10 cellular contexts compared by ENCODE assay signal in genomic region chr20:41002842-41003142, GRCh38. TPM values are rescaled to one million over a fixed set of nuclear protein-coding genes. Genes with fewer than 3 reads are reported as not detected.
DNase-seq lines count a peak whose midpoint lies in the region; ATAC-seq, FAIRE-seq and TF ChIP-seq lines count a peak whose summit lies in the region.
"Had no signal": no experiment of that assay in that cellular context is flagged by ENCODE, and none has a peak within 500 bp of the region (broad histone marks: within the 10 kb centered on the region; RNA-seq: fewer than 3 reads in every experiment).

No MANE protein-coding gene starts in this region.

- H3K36me3 Mint-ChIP-seq in activated CD8-positive, alpha-beta memory T cell treated with anti-CD3 and anti-CD28 coated beads, Interleukin-2, amount 10 ng/mL, durations not matched to agents 7 days and 5 days = peaks cover 8% of the 10 kb centered on the region
- no peaks in the 10 kb centered on the region for H3K36me3 Mint-ChIP-seq in activated naive CD8-positive, alpha-beta T cell treated with anti-CD3 and anti-CD28 coated beads for 36 hours
- H3K36me3 Mint-ChIP-seq: naive B cell had no signal

- H3K27me3 Mint-ChIP-seq in activated CD8-positive, alpha-beta memory T cell treated with anti-CD3 and anti-CD28 coated beads, Interleukin-2, amount 10 ng/mL, durations not matched to agents 7 days and 5 days = no peaks in the 10 kb centered on the region
- H3K27me3 Mint-ChIP-seq in activated naive CD8-positive, alpha-beta T cell treated with anti-CD3 and anti-CD28 coated beads for 36 hours = no peaks in the 10 kb centered on the region
- H3K27me3 Mint-ChIP-seq: naive B cell had no signal

- TF ChIP-seq EP300 in HepG2 (IDR thresholded peaks at IDR 0.05; ENCODE audit: low read depth in 2 of 2, low read length in 2 of 2) (no peak), HepG2 (CRISPR knock-in tag; IDR thresholded peaks at IDR 0.05; ENCODE audit: borderline replicate concordance) (no peak)

- POLR2A ChIA-PET in HepG2 (lab: Yijun Ruan, JAX) = no interaction called here

- H3K4me2 ChIP-seq in HepG2 (ENCODE audit: low read depth, low read length) = peak overlapping the region; percentile 94

- H3K4me1 Mint-ChIP-seq in activated CD8-positive, alpha-beta memory T cell treated with anti-CD3 and anti-CD28 coated beads, Interleukin-2, amount 10 ng/mL, durations not matched to agents 7 days and 5 days = peaks cover 39% of the 10 kb centered on the region
- peaks cover 23% of the 10 kb centered on the region for H3K4me1 Mint-ChIP-seq in activated naive CD8-positive, alpha-beta T cell treated with anti-CD3 and anti-CD28 coated beads for 36 hours

- in situ Hi-C loops in HepG2 (cut with HindIII; ENCODE audit: extremely low pct_ligation_motif_present, low pct_unique_long_range_greater_than_20kb) = no loop called here

- no peak overlapping the region for H3K9ac ChIP-seq in HepG2 (ENCODE audit: insufficient read depth, low read depth, low read length)

- H3K27ac Mint-ChIP-seq in activated CD8-positive, alpha-beta memory T cell treated with anti-CD3 and anti-CD28 coated beads, Interleukin-2, amount 10 ng/mL, durations not matched to agents 7 days and 5 days = peak overlapping the region; percentile 97
- peak overlapping the region; percentile 93 for H3K27ac Mint-ChIP-seq in activated naive CD8-positive, alpha-beta T cell treated with anti-CD3 and anti-CD28 coated beads for 36 hours

- no peak overlapping the region for H2AFZ ChIP-seq in HepG2 (ENCODE audit: low read length)

- BruUV-seq in HepG2 (replicated peaks; lab: Mats Ljungman, UMichigan) = no TSS peak

- TF ChIP-seq CTCF in HepG2 (CRISPR knock-in tag; IDR thresholded peaks at IDR 0.05) (no peak), testis (IDR thresholded peaks at IDR 0.05) (no peak)

- intact Hi-C loops in HepG2 (cut with micrococcal nuclease; ENCODE audit: unreplicated experiment) (loop anchor here (1.0 kb wide), 2 partner anchors 26 to 37 kb away; partner anchors contain the start of gene TOP1), testis (cut with DNase I; ENCODE audit: low total_unique reads) (no loop called here)

- no peaks in the 10 kb centered on the region for H3K79me2 ChIP-seq in HepG2 (ENCODE audit: insufficient read depth, low read length)

- H3K4me1 ChIP-seq in HepG2 (ENCODE audit: insufficient read depth, low read length) (peaks cover 75% of the 10 kb centered on the region), testis (peaks cover 18% of the 10 kb centered on the region)

- H3K4me3 ChIP-seq in HepG2 (replicated peaks in 1 of 3; ENCODE audit: insufficient read depth in 1 of 3, low read depth in 2 of 3, low read length in 3 of 3) (peak overlapping the region; percentile 0 to 63 (median 38); a peak in 3 of 6 replicates), testis (no peak overlapping the region)

- no peak for TF ChIP-seq POLR2A in HepG2 (IDR thresholded peaks at IDR 0.05; ENCODE audit: insufficient read depth in 1 of 2, low read depth in 2 of 2, low read length in 2 of 2)
- TF ChIP-seq POLR2A in testis (IDR thresholded peaks at IDR 0.05) = no peak

- H3K27me3 ChIP-seq in HepG2 (ENCODE audit: control insufficient read depth in 1 of 2, insufficient read depth in 2 of 2, low read length in 2 of 2) (peaks cover 6 to 31% of the 10 kb centered on the region in 2 experiments; a peak in 3 of 5 replicates), testis (no peaks in the 10 kb centered on the region)

- peaks cover 7% of the 10 kb centered on the region for H3K9me3 ChIP-seq in HepG2 (ENCODE audit: low read length)
- no peaks in the 10 kb centered on the region for H3K9me3 ChIP-seq in testis

- DNase-seq in activated CD8-positive, alpha-beta memory T cell treated with anti-CD3 and anti-CD28 coated beads, Interleukin-2, amount 10 ng/mL, durations not matched to agents 7 days and 5 days = no peak
- no peak for DNase-seq in activated CD8-positive, alpha-beta memory T cell treated with anti-CD3 and anti-CD28 coated beads, Interleukin-2, amount 50 U/mL, for 4 hours
- no peak for DNase-seq in activated naive CD8-positive, alpha-beta T cell treated with anti-CD3 and anti-CD28 coated beads for 36 hours
- DNase-seq in HepG2 (ENCODE audit: low spot score) (no peak), testis (no peak), D341Med (ENCODE audit: low spot score) (no peak), HuH-7.5 (ENCODE audit: low spot score) (no peak)
- DNase-seq: naive B cell, NCI-H524 had no signal

- no peaks in the 10 kb centered on the region for H3K9me3 Mint-ChIP-seq in activated CD8-positive, alpha-beta memory T cell treated with anti-CD3 and anti-CD28 coated beads, Interleukin-2, amount 10 ng/mL, durations not matched to agents 7 days and 5 days (ENCODE audit: low read depth)
- no peaks in the 10 kb centered on the region for H3K9me3 Mint-ChIP-seq in activated naive CD8-positive, alpha-beta T cell treated with anti-CD3 and anti-CD28 coated beads for 36 hours

- CTCF ChIA-PET in activated CD8-positive, alpha-beta memory T cell treated with anti-CD3 and anti-CD28 coated beads, Interleukin-2, amount 10 ng/mL, durations not matched to agents 7 days and 5 days (lab: Charles Lee) = interaction anchor here (2.4 kb wide), 1 partner anchor 11 kb away, joined by 24 read pairs; no protein-coding TSS in a partner anchor
- CTCF ChIA-PET in HepG2 (lab: Yijun Ruan, JAX; ENCODE audit: low intra/inter-chr PET ratio, low total read pairs) = no interaction called here

- peak overlapping the region; percentile 54 for H3K4me3 Mint-ChIP-seq in activated CD8-positive, alpha-beta memory T cell treated with anti-CD3 and anti-CD28 coated beads, Interleukin-2, amount 10 ng/mL, durations not matched to agents 7 days and 5 days
- peak overlapping the region; percentile 40 for H3K4me3 Mint-ChIP-seq in activated naive CD8-positive, alpha-beta T cell treated with anti-CD3 and anti-CD28 coated beads for 36 hours

- ATAC-seq in activated CD8-positive, alpha-beta memory T cell treated with anti-CD3 and anti-CD28 coated beads, Interleukin-2, amount 10 ng/mL, durations not matched to agents 7 days and 5 days = no peak
- ATAC-seq in HepG2 = no peak
- ATAC-seq in HG02763 (IDR thresholded peaks at IDR 0.05; ENCODE audit: unreplicated experiment) = no peak

- no peak for FAIRE-seq in HepG2 (lab: Jason Lieb, UNC)

- H3K27ac ChIP-seq in HepG2 (ENCODE audit: extremely low read length, insufficient read depth, low read length) (peak overlapping the region; percentile 50), testis (peak overlapping the region; percentile 18 to 71)

- H3K36me3 ChIP-seq in HepG2 (replicated peaks in 1 of 2; ENCODE audit: control insufficient read depth in 1 of 2, insufficient read depth in 2 of 2, low read length in 2 of 2) (no peaks in the 10 kb centered on the region), testis (ENCODE audit: low read depth, missing control alignments) (no peaks in the 10 kb centered on the region)

- WGBS in HepG2 (ENCODE audit: low lambda C conversion rate) = 90% methylated on average over 1 of the region's 1 CpG
- WGBS in testis, 2 donors = 77 to 80% methylated on average over 1 of the region's 1 CpG

- no peaks in the 10 kb centered on the region for H4K20me1 ChIP-seq in HepG2 (ENCODE audit: insufficient read depth, low read length)

- TF ChIP-seq RAD21 in HepG2 (CRISPR knock-in tag; IDR thresholded peaks at IDR 0.05) = no peak

TF ChIP-seq in HepG2, 621 proteins besides CTCF, POLR2A, EP300 and RAD21 (continues in another document):
- no peak for TF ChIP-seq NR0B2 (CRISPR knock-in tag; IDR thresholded peaks at IDR 0.05)

RNA-seq across cellular contexts. Expression of gene TOP1, which starts 25.8 kb away (rescaled TPM):
- 10 to 100 TPM; 73.1 to 89.0 TPM for total RNA-seq in activated CD8-positive, alpha-beta memory T cell treated with anti-CD3 and anti-CD28 coated beads, Interleukin-2, amount 10 ng/mL, durations not matched to agents 7 days and 5 days
- 100 to 1,000 TPM in 1 of 2 experiments, 10 to 100 TPM in 1; 99.6 to 102 TPM for total RNA-seq in activated naive CD8-positive, alpha-beta T cell treated with anti-CD3 and anti-CD28 coated beads for 36 hours
- 19.4 and 75.3 TPM in 2 replicates for total RNA-seq in HepG2 (2016; rRNA removed; fragmentation: Illumina TruSeq; extraction: Trizol)
- total RNA-seq in HepG2 (2016; cell fraction: cytosol; rRNA removed; fragmentation: Illumina TruSeq; extraction: Trizol; ENCODE audit: low read depth) = 17.3 and 19.8 TPM in 2 replicates
- total RNA-seq in HepG2 (2016; cell fraction: insoluble cytoplasmic fraction; rRNA removed; fragmentation: Illumina TruSeq; extraction: Trizol) = 17.0 and 75.6 TPM in 2 replicates
- 20.3 and 21.0 TPM in 2 replicates for total RNA-seq in HepG2 (2016; cell fraction: membrane; rRNA removed; fragmentation: Illumina TruSeq; extraction: Trizol)
- 45.7 and 48.4 TPM in 2 replicates for total RNA-seq in HepG2 (2016; cell fraction: nucleus; rRNA removed; fragmentation: Illumina TruSeq; extraction: Trizol)
- polyA plus RNA-seq in HepG2 (2011; rRNA removed) = 9.9 and 10.2 TPM in 2 replicates
- 5.5 and 9.3 TPM in 2 replicates for polyA plus RNA-seq in HepG2 (2011; cell fraction: cytosol; rRNA removed)
- 10.9 and 11.3 TPM in 2 replicates for polyA plus RNA-seq in HepG2 (2011; cell fraction: nucleus; rRNA removed)
- polyA plus RNA-seq in HepG2 (2012) = 51.4 and 67.5 TPM in 2 replicates
- polyA plus RNA-seq in HepG2 (2016; cell fraction: cytosol; fragmentation: Illumina TruSeq; extraction: Trizol; ENCODE audit: low read depth) = 2.6 and 3.5 TPM in 2 replicates
- polyA plus RNA-seq in HepG2 (2016; cell fraction: insoluble cytoplasmic fraction; fragmentation: Illumina TruSeq; extraction: Trizol; ENCODE audit: low read depth) = 131 and 136 TPM in 2 replicates
- 9.6 and 10.8 TPM in 2 replicates for polyA plus RNA-seq in HepG2 (2016; cell fraction: membrane; fragmentation: Illumina TruSeq; extraction: Trizol; ENCODE audit: low read depth)
- 89.8 and 94.4 TPM in 2 replicates for polyA plus RNA-seq in HepG2 (2016; cell fraction: nucleus; fragmentation: Illumina TruSeq; extraction: Trizol; ENCODE audit: insufficient read depth, low read depth)
- 7.0 and 9.4 TPM in 2 replicates for polyA minus RNA-seq in HepG2 (2011; rRNA and poly(A)+ RNA removed; ENCODE audit: low replicate concordance)
- 25.1 and 28.4 TPM in 2 replicates for polyA minus RNA-seq in HepG2 (2011; cell fraction: cytosol; rRNA and poly(A)+ RNA removed)
- 21.5 and 22.1 TPM in 2 replicates for polyA minus RNA-seq in HepG2 (2011; cell fraction: nucleus; rRNA and poly(A)+ RNA removed)
- total RNA-seq in testis = 10 to 100 TPM; 33.8 to 36.6 TPM
- polyA plus RNA-seq in testis (ENCODE audit: insufficient read depth, low read depth, low replicate concordance) = 12.1 TPM

Comparison
In these comparisons a context has a peak if more than half of its experiments do, and no peak if none do; other contexts are left out.
1. H3K4me3 ChIP-seq: peak in HepG2 (3 of 3); none in testis (0 of 2).